8 cellular contexts compared by ENCODE assay signal in the genomic region with DNA sequence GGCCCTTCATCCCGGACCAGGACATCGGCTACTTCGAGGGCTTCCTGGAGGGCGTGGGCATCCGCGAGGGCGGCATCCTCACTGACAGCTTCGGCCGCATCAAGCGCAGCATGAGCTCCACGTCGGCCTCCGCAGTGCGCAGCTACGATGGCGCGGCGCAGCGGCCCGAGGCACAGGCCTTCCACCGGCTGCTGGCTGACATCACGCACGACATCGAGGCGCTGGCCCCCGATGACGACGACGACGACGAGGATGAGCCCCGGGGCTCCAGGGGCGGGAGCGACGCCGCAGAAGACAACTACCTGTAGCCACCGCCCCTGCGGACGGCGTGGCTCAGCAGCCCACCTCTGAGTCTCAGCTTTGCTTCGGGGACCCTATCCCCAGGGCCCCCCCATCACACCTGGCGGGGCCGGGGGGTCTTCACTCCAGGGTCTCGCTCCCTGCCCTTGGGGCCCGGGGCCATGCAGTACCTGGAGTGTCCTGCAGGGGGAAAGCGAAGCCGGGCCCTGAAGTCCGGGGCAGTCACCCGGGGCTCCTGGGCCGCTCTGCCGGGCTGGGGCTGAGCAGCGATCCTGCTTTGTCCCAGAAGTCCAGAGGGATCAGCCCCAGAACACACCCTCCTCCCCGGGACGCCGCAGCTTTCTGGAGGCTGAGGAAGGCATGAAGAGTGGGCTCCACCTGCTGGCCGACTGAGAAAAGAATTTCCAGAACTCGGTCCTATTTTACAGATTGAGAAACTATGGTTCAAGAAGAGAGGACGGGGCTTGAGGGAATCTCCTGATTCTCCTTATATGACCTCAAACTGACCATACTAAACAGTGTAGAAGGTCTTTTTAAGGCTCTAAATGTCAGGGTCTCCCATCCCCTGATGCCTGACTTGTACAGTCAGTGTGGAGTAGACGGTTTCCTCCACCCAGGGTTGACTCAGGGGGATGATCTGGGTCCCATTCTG. TPM values are rescaled to one million over a fixed set of nuclear protein-coding genes. Genes with fewer than 3 reads are reported as not detected.
DNase-seq lines count a peak whose midpoint lies in the region; ATAC-seq, FAIRE-seq and TF ChIP-seq lines count a peak whose summit lies in the region.

No MANE protein-coding gene starts in this region.

- no peaks in the 10 kb centered on the region for H3K9me2 ChIP-seq in OCI-LY7 (ENCODE audit: insufficient read depth, low read length)

- peak overlapping the region; percentile 51 for H3K4me3 ChIP-seq in OCI-LY7 (ENCODE audit: low read depth, low read length, poor library complexity, severe bottlenecking)

- no peak for TF ChIP-seq EP300 in Ishikawa (IDR thresholded peaks at IDR 0.05; ENCODE audit: borderline replicate concordance)

- no peak for TF ChIP-seq POLR2A in erythroblast (IDR thresholded peaks at IDR 0.05; ENCODE audit: low read length)

- H2AFZ ChIP-seq in OCI-LY7 (ENCODE audit: low read length) = peak overlapping the region; percentile 50; the same call in 1 of the 2 replicates

- H3K36me3 ChIP-seq in OCI-LY7 (ENCODE audit: insufficient read depth, low read length) = no peaks in the 10 kb centered on the region

- peak; percentile 88 for TF ChIP-seq RAD21 in Ishikawa (IDR thresholded peaks at IDR 0.05; ENCODE audit: low read depth)

- no peak overlapping the region for H3K27ac ChIP-seq in OCI-LY7 (ENCODE audit: low read depth, low read length, poor library complexity, severe bottlenecking)

- peaks cover 32% of the 10 kb centered on the region for H3K4me1 ChIP-seq in OCI-LY7 (ENCODE audit: insufficient read depth, low read length, poor library complexity, severe bottlenecking)

- H3K9me3 ChIP-seq in OCI-LY7 (ENCODE audit: low read length) = no peaks in the 10 kb centered on the region

- BruUV-seq in OCI-LY7 (replicated peaks; lab: Mats Ljungman, UMichigan) = no TSS peak

- CTCF ChIA-PET in OCI-LY7 (lab: Charles Lee; ENCODE audit: unreplicated experiment) = interaction anchor here (1.6 to 2.4 kb wide), 4 partner anchors 10 to 60 kb away, joined by 5 to 14 read pairs (median 8); no protein-coding TSS in a partner anchor

- TF ChIP-seq CTCF in D721Med (IDR thresholded peaks at IDR 0.05; ENCODE audit: insufficient read depth, missing control alignments) (peak; percentile 75), OCI-LY7 (conservative IDR thresholded peaks at IDR 0.05; ENCODE audit: low read length) (peak; percentile 98)

- ATAC-seq in HG03342 (IDR thresholded peaks at IDR 0.05; ENCODE audit: unreplicated experiment) = no peak

- DNase-seq in D721Med (ENCODE audit: insufficient read length, low spot score) = no peak
- peak; percentile 66 for DNase-seq in OCI-LY7 (ENCODE audit: low spot score)
- DNase-seq in activated T-cell treated with anti-CD3 and anti-CD28 coated beads for 24 hours (ENCODE audit: low read depth) = peak; percentile 45
- peak; percentile 35 to 67 for DNase-seq in erythroblast (lab: John Stamatoyannopoulos, UW)
- DNase-seq in myocyte (ENCODE audit: low read depth) = peak; percentile 80
- DNase-seq in stimulated activated naive CD4-positive, alpha-beta T cell (lab: John Stamatoyannopoulos, UW) = peak; percentile 9 to 80 (median 36)

- no peak for FAIRE-seq in D721Med (lab: Jason Lieb, UNC)

- no peaks in the 10 kb centered on the region for H3K79me2 ChIP-seq in OCI-LY7 (ENCODE audit: insufficient read depth, low read depth, low read length)

- intact Hi-C loops in OCI-LY7 (cut with micrococcal nuclease; ENCODE audit: unreplicated experiment) = loop anchor here (1.0 kb wide), 2 partner anchors 61 to 179 kb away; no protein-coding TSS in a partner anchor

- H4K20me1 ChIP-seq in OCI-LY7 (ENCODE audit: insufficient read depth, low read length) = no peaks in the 10 kb centered on the region

- POLR2A ChIA-PET in OCI-LY7 (lab: Charles Lee) = interaction anchor here (0.6 to 2.0 kb wide), 6 partner anchors 12 to 333 kb away, joined by 3 to 10 read pairs (median 4); no protein-coding TSS in a partner anchor

- H3K4me2 ChIP-seq in OCI-LY7 (ENCODE audit: low read length) = peak overlapping the region; percentile 64

TF ChIP-seq in Ishikawa, 13 proteins besides CTCF, POLR2A, EP300 and RAD21:
- TF ChIP-seq NFIC (IDR thresholded peaks at IDR 0.05) (no peak), TEAD4 (IDR thresholded peaks at IDR 0.05) (0 out of 2 replicates have a peak, but pooled peaks have one; percentile 15), ZBTB7A (IDR thresholded peaks at IDR 0.05; ENCODE audit: low read depth) (peak; percentile 93)
- TF ChIP-seq, protein P1, sequence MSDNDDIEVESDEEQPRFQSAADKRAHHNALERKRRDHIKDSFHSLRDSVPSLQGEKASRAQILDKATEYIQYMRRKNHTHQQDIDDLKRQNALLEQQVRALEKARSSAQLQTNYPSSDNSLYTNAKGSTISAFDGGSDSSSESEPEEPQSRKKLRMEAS (IDR thresholded peaks at IDR 0.05) = 0 out of 2 replicates have a peak, but pooled peaks have one; percentile 18

RNA-seq across cellular contexts. Expression of a gene that starts 20.8 kb away (rescaled TPM):
- 0.19 TPM in 1 of 2 replicates, not detected in the other for total RNA-seq in OCI-LY7 (2014; rRNA removed; shearing (Covaris generic))
- total RNA-seq in OCI-LY7 (2022) (2.2 and 3.2 TPM in 2 replicates), myocyte (not detected in 2 replicates)
- 0.26 TPM for polyA plus RNA-seq in myocyte (2012)

RNA-seq across cellular contexts. Expression of a gene that starts 21.0 kb away (rescaled TPM):
- total RNA-seq in OCI-LY7 (2014; rRNA removed; shearing (Covaris generic)) = not detected in 2 replicates
- total RNA-seq in OCI-LY7 (2022) (0.92 and 1.4 TPM in 2 replicates), myocyte (not detected in 2 replicates)
- not detected for polyA plus RNA-seq in myocyte (2012)
